8 cellular contexts compared by ENCODE assay signal in the genomic region with DNA sequence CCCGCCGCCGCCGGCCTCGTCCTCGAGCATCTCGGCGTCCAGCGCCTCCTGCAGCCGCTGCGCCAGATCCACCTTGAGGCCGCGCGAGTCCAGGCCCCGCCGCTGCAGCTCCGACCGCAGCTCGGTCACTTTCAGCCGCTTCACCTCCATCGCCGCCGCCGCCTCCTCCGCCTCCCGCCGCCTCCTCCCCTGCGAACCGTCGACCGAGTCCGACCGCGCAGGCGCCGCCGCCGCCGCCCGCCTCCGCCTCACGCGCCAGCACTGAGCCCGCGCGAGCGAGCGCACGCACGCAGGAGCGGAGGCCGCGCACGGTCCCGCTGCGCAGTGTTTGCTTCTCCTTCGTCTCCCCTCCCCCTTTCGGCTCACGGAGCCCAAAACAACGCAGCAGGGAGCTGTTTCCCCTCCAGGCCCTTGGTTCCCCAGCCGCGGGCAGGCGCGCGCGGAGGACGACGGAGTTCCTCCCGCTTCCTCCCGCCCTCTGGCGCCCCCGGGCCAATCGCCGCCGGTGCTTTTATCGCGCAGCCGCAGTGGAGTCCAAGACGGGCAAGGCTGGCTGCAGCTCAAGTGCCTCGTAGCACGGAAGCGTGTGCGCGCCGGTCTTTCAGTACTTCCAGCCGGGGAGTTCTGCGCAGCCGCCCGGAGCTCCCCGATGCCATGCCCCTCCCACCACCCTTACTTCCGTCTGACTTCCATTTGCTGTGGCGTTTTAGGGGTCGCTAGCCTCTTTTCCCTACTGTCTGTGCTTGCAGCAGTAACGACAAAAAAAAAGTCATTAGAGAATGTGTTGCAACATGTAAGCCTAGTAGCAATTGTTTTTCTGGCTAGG. TPM values are rescaled to one million over a fixed set of nuclear protein-coding genes. Genes with fewer than 3 reads are reported as not detected.
DNase-seq lines count a peak whose midpoint lies in the region; ATAC-seq, FAIRE-seq and TF ChIP-seq lines count a peak whose summit lies in the region.

Gene HNRNPUL2 (minus strand): TSS at position 451 of the 826 bp plus-strand sequence. CDS start 301 bp downstream, at position 150.

- peaks cover 46% of the 10 kb centered on the region for H3K4me1 ChIP-seq in HepG2 (ENCODE audit: insufficient read depth, low read length)

- TF ChIP-seq POLR2A in HepG2 (IDR thresholded peaks at IDR 0.05; ENCODE audit: insufficient read depth in 1 of 2, low read depth in 2 of 2, low read length in 2 of 2), result peak; percentile 87 to 91

- H3K9ac ChIP-seq in HepG2 (ENCODE audit: insufficient read depth, low read depth, low read length), result peak within 1 kb of the TSS; percentile 95

- H3K9me3 ChIP-seq in HepG2 (ENCODE audit: low read length), result no peaks in the 10 kb centered on the region

- H3K27ac ChIP-seq in HepG2 (ENCODE audit: extremely low read length, insufficient read depth, low read length), result peak within 1 kb of the TSS; percentile 99

- intact Hi-C loops in HepG2 (cut with micrococcal nuclease; ENCODE audit: unreplicated experiment), result loop anchor here (5.0 kb wide), 1 partner anchor 115 kb away; no protein-coding TSS in a partner anchor

- FAIRE-seq in HepG2 (lab: Jason Lieb, UNC), result no peak

- ATAC-seq in GM19351 (IDR thresholded peaks at IDR 0.05; ENCODE audit: unreplicated experiment) (peak; percentile 65), HG03521 (IDR thresholded peaks at IDR 0.05; ENCODE audit: unreplicated experiment) (peak; percentile 64), HepG2 (peak; percentile 89)

- WGBS in HepG2 (ENCODE audit: low lambda C conversion rate), result under 1% methylated on average over 31 of the region's 94 CpGs

- TF ChIP-seq EP300 in HepG2 (IDR thresholded peaks at IDR 0.05; ENCODE audit: low read depth in 2 of 2, low read length in 2 of 2) (no peak), HepG2 (CRISPR knock-in tag; IDR thresholded peaks at IDR 0.05; ENCODE audit: borderline replicate concordance) (0 out of 2 replicates have a peak, but pooled peaks have one; percentile 45)

- no TSS peak for BruUV-seq in HepG2 (replicated peaks; lab: Mats Ljungman, UMichigan)

- peak; percentile 33 for TF ChIP-seq CTCF in HepG2 (CRISPR knock-in tag; IDR thresholded peaks at IDR 0.05)

- no peak within 1 kb of the TSS for H2AFZ ChIP-seq in HepG2 (ENCODE audit: low read length)

- in situ Hi-C loops in HepG2 (cut with HindIII; ENCODE audit: extremely low pct_ligation_motif_present, low pct_unique_long_range_greater_than_20kb), result no loop called here

- peak within 1 kb of the TSS; percentile 91 for H3K4me2 ChIP-seq in HepG2 (ENCODE audit: low read depth, low read length)

- peak; percentile 84 to 99 (median 97) for DNase-seq in C1 segment of cervical spinal cord (lab: John Stamatoyannopoulos, UW)
- peak; percentile 99 for DNase-seq in NCI-H748 (lab: John Stamatoyannopoulos, UW; ENCODE audit: unreplicated experiment)
- peak; percentile 97 for DNase-seq in activated CD4-positive, alpha-beta T cell treated with anti-CD3 and anti-CD28 coated beads, Interleukin-2, amount 50 U/mL, for 1 hour
- DNase-seq in dedifferentiated amniotic fluid mesenchymal stem cell (ENCODE audit: extremely low spot score), result peak; percentile 98
- DNase-seq in HepG2 (ENCODE audit: low spot score), result peak; percentile 97
- DNase-seq in stimulated activated CD4-positive, alpha-beta T cell treated with anti-CD3 and anti-CD28 coated beads, Interleukin-4, amount 100 ng/mL, for 1 hour, result peak; percentile 98

- peaks cover 64% of the 10 kb centered on the region for H3K79me2 ChIP-seq in HepG2 (ENCODE audit: insufficient read depth, low read length)

- H3K27me3 ChIP-seq in HepG2 (ENCODE audit: control insufficient read depth in 1 of 2, insufficient read depth in 2 of 2, low read length in 2 of 2), result peaks cover 0 to 3% of the 10 kb centered on the region in 2 experiments; a peak in 1 of 5 replicates

- H3K36me3 ChIP-seq in HepG2 (replicated peaks in 1 of 2; ENCODE audit: control insufficient read depth in 1 of 2, insufficient read depth in 2 of 2, low read length in 2 of 2), result peaks cover 1 to 25% of the 10 kb centered on the region in 2 experiments

- peaks cover 30% of the 10 kb centered on the region for H4K20me1 ChIP-seq in HepG2 (ENCODE audit: insufficient read depth, low read length)

- POLR2A ChIA-PET in HepG2 (lab: Yijun Ruan, JAX), result interaction anchor here (0.6 to 5.7 kb wide), 42 partner anchors 11 to 325 kb away, joined by 3 to 129 read pairs (median 8); partner anchors contain the start of genes AHNAK, B3GAT3, BSCL2 and C11orf98

- CTCF ChIA-PET in HepG2 (lab: Yijun Ruan, JAX; ENCODE audit: low intra/inter-chr PET ratio, low total read pairs), result no interaction called here

- H3K4me3 ChIP-seq in HepG2 (replicated peaks in 1 of 3; ENCODE audit: insufficient read depth in 1 of 3, low read depth in 2 of 3, low read length in 3 of 3), result peak within 1 kb of the TSS; percentile 91 to 100 (median 94)

- peak; percentile 53; the same call in 1 of the 2 replicates for TF ChIP-seq RAD21 in HepG2 (CRISPR knock-in tag; IDR thresholded peaks at IDR 0.05)

TF ChIP-seq in HepG2, 621 proteins besides CTCF, POLR2A, EP300 and RAD21 (continues in another document):
- peak; percentile 50; the same call in 1 of the 2 replicates for TF ChIP-seq HDAC2 (CRISPR knock-in tag; IDR thresholded peaks at IDR 0.05)
- TF ChIP-seq, protein P1, sequence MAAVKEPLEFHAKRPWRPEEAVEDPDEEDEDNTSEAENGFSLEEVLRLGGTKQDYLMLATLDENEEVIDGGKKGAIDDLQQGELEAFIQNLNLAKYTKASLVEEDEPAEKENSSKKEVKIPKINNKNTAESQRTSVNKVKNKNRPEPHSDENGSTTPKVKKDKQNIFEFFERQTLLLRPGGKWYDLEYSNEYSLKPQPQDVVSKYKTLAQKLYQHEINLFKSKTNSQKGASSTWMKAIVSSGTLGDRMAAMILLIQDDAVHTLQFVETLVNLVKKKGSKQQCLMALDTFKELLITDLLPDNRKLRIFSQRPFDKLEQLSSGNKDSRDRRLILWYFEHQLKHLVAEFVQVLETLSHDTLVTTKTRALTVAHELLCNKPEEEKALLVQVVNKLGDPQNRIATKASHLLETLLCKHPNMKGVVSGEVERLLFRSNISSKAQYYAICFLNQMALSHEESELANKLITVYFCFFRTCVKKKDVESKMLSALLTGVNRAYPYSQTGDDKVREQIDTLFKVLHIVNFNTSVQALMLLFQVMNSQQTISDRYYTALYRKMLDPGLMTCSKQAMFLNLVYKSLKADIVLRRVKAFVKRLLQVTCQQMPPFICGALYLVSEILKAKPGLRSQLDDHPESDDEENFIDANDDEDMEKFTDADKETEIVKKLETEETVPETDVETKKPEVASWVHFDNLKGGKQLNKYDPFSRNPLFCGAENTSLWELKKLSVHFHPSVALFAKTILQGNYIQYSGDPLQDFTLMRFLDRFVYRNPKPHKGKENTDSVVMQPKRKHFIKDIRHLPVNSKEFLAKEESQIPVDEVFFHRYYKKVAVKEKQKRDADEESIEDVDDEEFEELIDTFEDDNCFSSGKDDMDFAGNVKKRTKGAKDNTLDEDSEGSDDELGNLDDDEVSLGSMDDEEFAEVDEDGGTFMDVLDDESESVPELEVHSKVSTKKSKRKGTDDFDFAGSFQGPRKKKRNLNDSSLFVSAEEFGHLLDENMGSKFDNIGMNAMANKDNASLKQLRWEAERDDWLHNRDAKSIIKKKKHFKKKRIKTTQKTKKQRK (IDR thresholded peaks at IDR 0.05; ENCODE audit: low read length), result no peak
- peak; percentile 57; the same call in 1 of the 2 replicates for TF ChIP-seq ZBTB7B (CRISPR knock-in tag; IDR thresholded peaks at IDR 0.05)
- TF ChIP-seq RFX5 (IDR thresholded peaks at IDR 0.05; ENCODE audit: low read depth, low read length), result no peak; the same call in 1 of the 2 replicates
- TF ChIP-seq SATB2 (CRISPR knock-in tag; IDR thresholded peaks at IDR 0.05), result peak; percentile 71; the same call in 1 of the 2 replicates
- TF ChIP-seq ZNF446 (CRISPR knock-in tag; IDR thresholded peaks at IDR 0.05), result peak; percentile 88; the same call in 1 of the 2 replicates
- TF ChIP-seq ZNF878 (CRISPR knock-in tag; IDR thresholded peaks at IDR 0.05), result no peak; the same call in 1 of the 2 replicates
- TF ChIP-seq SMAD1 (CRISPR knock-in tag; IDR thresholded peaks at IDR 0.05; ENCODE audit: borderline replicate concordance, low read depth), result peak; percentile 83; the same call in 1 of the 2 replicates

RNA-seq across cellular contexts. Expression of gene HNRNPUL2, which starts in this region (rescaled TPM):
- 8.4 and 9.6 TPM in 2 replicates for total RNA-seq in HepG2 (2016; rRNA removed; fragmentation: Illumina TruSeq; extraction: Trizol)
- 1.1 and 1.6 TPM in 2 replicates for total RNA-seq in HepG2 (2016; cell fraction: cytosol; rRNA removed; fragmentation: Illumina TruSeq; extraction: Trizol; ENCODE audit: low read depth)
- 7.9 and 8.9 TPM in 2 replicates for total RNA-seq in HepG2 (2016; cell fraction: insoluble cytoplasmic fraction; rRNA removed; fragmentation: Illumina TruSeq; extraction: Trizol)
- total RNA-seq in HepG2 (2016; cell fraction: membrane; rRNA removed; fragmentation: Illumina TruSeq; extraction: Trizol), result 3.2 and 4.1 TPM in 2 replicates
- total RNA-seq in HepG2 (2016; cell fraction: nucleus; rRNA removed; fragmentation: Illumina TruSeq; extraction: Trizol), result 13.5 and 13.7 TPM in 2 replicates
- polyA plus RNA-seq in HepG2 (2011; rRNA removed), result 9.6 TPM in 2 replicates
- polyA plus RNA-seq in HepG2 (2011; cell fraction: cytosol; rRNA removed), result 4.2 and 5.2 TPM in 2 replicates
- polyA plus RNA-seq in HepG2 (2011; cell fraction: nucleus; rRNA removed), result 16.3 and 19.6 TPM in 2 replicates
- polyA plus RNA-seq in HepG2 (2012), result 18.1 and 29.9 TPM in 2 replicates
- polyA plus RNA-seq in HepG2 (2016; cell fraction: cytosol; fragmentation: Illumina TruSeq; extraction: Trizol; ENCODE audit: low read depth), result 1.7 and 2.2 TPM in 2 replicates
- 32.0 and 38.8 TPM in 2 replicates for polyA plus RNA-seq in HepG2 (2016; cell fraction: insoluble cytoplasmic fraction; fragmentation: Illumina TruSeq; extraction: Trizol; ENCODE audit: low read depth)
- polyA plus RNA-seq in HepG2 (2016; cell fraction: membrane; fragmentation: Illumina TruSeq; extraction: Trizol; ENCODE audit: low read depth), result 5.2 and 6.2 TPM in 2 replicates
- polyA plus RNA-seq in HepG2 (2016; cell fraction: nucleus; fragmentation: Illumina TruSeq; extraction: Trizol; ENCODE audit: insufficient read depth, low read depth), result 36.3 and 36.5 TPM in 2 replicates
- polyA minus RNA-seq in HepG2 (2011; rRNA and poly(A)+ RNA removed; ENCODE audit: low replicate concordance), result 7.7 and 18.1 TPM in 2 replicates
- polyA minus RNA-seq in HepG2 (2011; cell fraction: cytosol; rRNA and poly(A)+ RNA removed), result 6.1 and 6.7 TPM in 2 replicates
- polyA minus RNA-seq in HepG2 (2011; cell fraction: nucleus; rRNA and poly(A)+ RNA removed), result 24.2 and 25.9 TPM in 2 replicates

Comparison
In these comparisons a context has a peak if more than half of its experiments do, and no peak if none do; other contexts are left out.
1. Peak in every context shown above with its lines: DNase-seq, ATAC-seq, H3K4me3 ChIP-seq and H3K27ac ChIP-seq.